ENCODE assay signal across 29 cellular contexts in the genomic region with DNA sequence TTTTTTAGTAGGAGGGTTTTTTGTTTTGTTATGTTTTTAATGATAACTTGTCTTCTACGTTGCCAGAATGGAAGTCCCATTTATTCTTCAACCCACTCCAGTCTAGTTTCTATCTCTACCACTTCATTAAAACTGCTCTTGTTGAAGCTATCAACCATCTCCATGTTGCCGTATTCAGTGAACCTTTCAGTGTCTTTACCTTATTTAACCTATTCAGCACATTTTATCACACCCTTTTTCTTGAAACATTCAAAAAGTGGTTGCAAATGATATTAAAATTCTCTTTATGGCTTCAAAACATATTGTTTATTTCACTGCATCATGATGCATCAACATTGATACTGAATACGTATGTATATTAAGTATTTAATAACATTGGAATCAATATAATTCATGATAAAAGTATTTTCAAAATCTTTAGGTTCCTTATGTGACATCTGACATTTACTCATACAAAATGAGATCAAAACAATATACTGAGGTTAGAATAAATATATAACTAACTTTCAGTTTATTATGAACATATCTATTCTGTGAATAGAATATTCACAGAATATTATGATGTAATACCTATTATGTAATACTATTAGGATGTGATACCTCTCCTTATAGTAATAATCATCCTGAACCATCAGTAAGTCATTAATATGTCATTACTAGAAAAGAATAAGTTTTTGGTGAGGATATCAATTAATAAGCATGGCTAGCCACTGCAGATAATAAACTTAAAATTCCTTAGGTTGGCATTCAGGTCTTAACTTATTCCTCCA.
"Had no signal": no experiment of that assay in that cellular context is flagged by ENCODE, and none has a peak within 500 bp of the region (broad histone marks: within the 10 kb centered on the region; RNA-seq: fewer than 3 reads in every experiment).

No MANE protein-coding gene starts in this region.

- H3K36me3 ChIP-seq: brain microvascular endothelial cell, esophagus squamous epithelium, heart left ventricle had no signal

- H3K27ac ChIP-seq: brain microvascular endothelial cell, epithelial cell of prostate, esophagus squamous epithelium, heart left ventricle, VCaP had no signal

- H3K4me1 ChIP-seq: esophagus squamous epithelium had no signal

- H3K4me3 ChIP-seq: esophagus squamous epithelium, heart left ventricle had no signal

- DNase-seq: activated CD4-positive, alpha-beta T cell treated with anti-CD3 and anti-CD28 coated beads for 1 hour; activated CD4-positive, alpha-beta T cell treated with anti-CD3 and anti-CD28 coated beads for 48 hours; activated CD4-positive, alpha-beta T cell treated with anti-CD3 and anti-CD28 coated beads, Interleukin-2, amount 50 U/mL, for 1 hour; activated CD4-positive, alpha-beta T cell treated with anti-CD3 and anti-CD28 coated beads, Interleukin-2, amount 50 U/mL, for 48 hours; activated CD8-positive, alpha-beta memory T cell treated with anti-CD3 and anti-CD28 coated beads for 24 hours; activated CD8-positive, alpha-beta T cell treated with anti-CD3 and anti-CD28 coated beads for 36 hours; activated effector memory CD4-positive, alpha-beta T cell treated with Interleukin-2 at 50 U/mL for 16 hours; activated gamma-delta T cell treated with Interleukin-2 at 50 U/mL for 16 hours; activated naive CD4-positive, alpha-beta T cell treated with anti-CD3 and anti-CD28 coated beads, Interleukin-2, amount 50 U/mL, for 16 hours; activated naive CD4-positive, alpha-beta T cell treated with Interleukin-2 at 50 U/mL for 16 hours; activated T-cell treated with anti-CD3 and anti-CD28 coated beads, Interleukin-2, amount 50 U/mL, for 4 hours; amniotic stem cell; anterior cingulate cortex; brain microvascular endothelial cell; cortex of kidney; dermis blood vessel endothelial cell; effector CD4-positive, alpha-beta T cell; effector memory CD8-positive, alpha-beta T cell; esophagus squamous epithelium; foreskin melanocyte; glutamatergic neuron; heart left ventricle; T-helper 2 cell had no signal

- FAIRE-seq: astrocyte, bronchial epithelial cell, endothelial cell of umbilical vein had no signal

- ATAC-seq: activated CD8-positive, alpha-beta T cell treated with anti-CD3 and anti-CD28 coated beads for 36 hours; activated T-cell treated with anti-CD3 and anti-CD28 coated beads, Interleukin-2, amount 50 U/mL, for 4 hours; activated T-helper 17 cell treated with anti-CD3 and anti-CD28 coated beads, Interleukin-2, amount 50 U/mL, for 72 hours; effector memory CD8-positive, alpha-beta T cell; heart left ventricle had no signal

- H3K9me3 ChIP-seq: esophagus squamous epithelium, heart left ventricle had no signal
